ENCODE assay signal across 32 cellular contexts in the genomic region with DNA sequence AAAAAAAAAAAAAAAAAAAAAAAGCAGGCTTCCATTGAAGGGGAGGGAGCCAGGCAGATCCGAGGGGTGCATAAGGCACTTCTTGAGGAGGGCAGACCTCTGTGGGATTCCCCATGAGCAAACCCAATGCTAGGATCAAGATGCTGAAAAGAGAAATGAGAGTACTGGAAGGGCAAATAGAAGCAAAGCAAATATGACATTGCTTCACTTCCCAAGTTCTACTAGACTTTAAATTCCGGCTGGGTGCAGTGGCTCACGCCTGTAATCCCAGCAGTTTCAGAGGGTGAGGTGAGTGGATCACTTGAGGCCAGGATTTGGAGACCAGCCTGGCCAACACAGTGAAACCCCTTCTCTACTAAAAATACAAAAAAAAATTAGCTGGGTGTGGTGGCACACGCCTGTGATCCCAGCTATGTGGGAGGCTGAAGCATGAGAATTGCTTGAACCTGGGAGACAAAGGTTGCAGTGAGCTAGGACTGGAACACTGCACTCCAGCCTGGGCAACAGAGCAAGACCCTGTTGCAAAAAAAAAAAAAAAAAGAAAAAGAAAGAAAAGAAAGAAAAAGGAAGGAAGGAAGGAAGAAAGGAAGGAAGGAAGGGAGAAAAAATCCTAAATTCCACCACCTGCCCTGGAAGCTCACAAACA. TPM values are rescaled to one million over a fixed set of nuclear protein-coding genes. Genes with fewer than 3 reads are reported as not detected.
"Had no signal": no experiment of that assay in that cellular context is flagged by ENCODE, and none has a peak within 500 bp of the region (broad histone marks: within the 10 kb centered on the region; RNA-seq: fewer than 3 reads in every experiment).

No MANE protein-coding gene starts in this region.

- H3K4me3 Mint-ChIP-seq: activated CD4-positive, alpha-beta memory T cell treated with anti-CD3 and anti-CD28 coated beads, Interleukin-2, amount 10 ng/mL, durations not matched to agents 7 days and 5 days; activated CD4-positive, alpha-beta T cell treated with anti-CD3 and anti-CD28 coated beads, Interleukin-2, amount 10 ng/mL, durations not matched to agents 7 days and 5 days; activated naive CD4-positive, alpha-beta T cell treated with anti-CD3 and anti-CD28 coated beads, Interleukin-2, amount 10 ng/mL, durations not matched to agents 7 days and 5 days; activated naive CD8-positive, alpha-beta T cell treated with anti-CD3 and anti-CD28 coated beads, Interleukin-2, amount 10 ng/mL, durations not matched to agents 7 days and 5 days; activated T-cell treated with anti-CD3 and anti-CD28 coated beads, Interleukin-2, amount 50 U/mL, for 24 hours; activated T-cell treated with anti-CD3 and anti-CD28 coated beads, Interleukin-2, amount 50 U/mL, for 72 hours; brain; dendritic cell treated with granulocyte-macrophage colony-stimulating factor and Interleukin-4, amounts not matched to agents 40 ng/mL and 50 ng/mL, for 4 days; endodermal cell; T-helper 17 cell; T-helper 2 cell treated with Interferon-gamma antibody and Interleukin-4, amounts not matched to agents 5 μg/mL and 100 μg/mL, for 36 hours had no signal

- DNase-seq: activated CD4-positive, alpha-beta memory T cell treated with anti-CD3 and anti-CD28 coated beads, Interleukin-2, amount 10 ng/mL, durations not matched to agents 7 days and 5 days; activated CD4-positive, alpha-beta T cell treated with anti-CD3 and anti-CD28 coated beads for 1 hour; activated CD4-positive, alpha-beta T cell treated with anti-CD3 and anti-CD28 coated beads for 4 hours; activated CD4-positive, alpha-beta T cell treated with anti-CD3 and anti-CD28 coated beads, Interleukin-2, amount 10 ng/mL, durations not matched to agents 7 days and 5 days; activated CD4-positive, alpha-beta T cell treated with anti-CD3 and anti-CD28 coated beads, Interleukin-2, amount 50 U/mL, for 4 hours; activated CD8-positive, alpha-beta memory T cell treated with anti-CD3 and anti-CD28 coated beads, Interleukin-2, amount 50 U/mL, for 48 hours; activated gamma-delta T cell; activated naive CD4-positive, alpha-beta T cell; activated naive CD4-positive, alpha-beta T cell treated with anti-CD3 and anti-CD28 coated beads, Interleukin-2, amount 10 ng/mL, durations not matched to agents 7 days and 5 days; activated naive CD8-positive, alpha-beta T cell treated with anti-CD3 and anti-CD28 coated beads, Interleukin-2, amount 10 ng/mL, durations not matched to agents 7 days and 5 days; activated T-cell treated with anti-CD3 and anti-CD28 coated beads for 4 hours; activated T-cell treated with anti-CD3 and anti-CD28 coated beads, Interleukin-2, amount 50 U/mL, for 24 hours; activated T-cell treated with anti-CD3 and anti-CD28 coated beads, Interleukin-2, amount 50 U/mL, for 72 hours; central memory CD4-positive, alpha-beta T cell; cerebellar nuclear complex; dorsolateral prefrontal cortex; effector memory CD4-positive, alpha-beta T cell; endodermal cell; foreskin fibroblast; head of caudate nucleus; T-helper 1 cell; T-helper 17 cell; T1000 had no signal

- H3K27ac ChIP-seq: ascending aorta, breast epithelium, cardiac muscle cell, coronary artery, dorsolateral prefrontal cortex had no signal

- H3K36me3 ChIP-seq: ascending aorta, breast epithelium, cardiac muscle cell had no signal

- H3K27me3 ChIP-seq: ascending aorta, breast epithelium, cardiac muscle cell had no signal

- H3K36me3 Mint-ChIP-seq: activated naive CD4-positive, alpha-beta T cell treated with anti-CD3 and anti-CD28 coated beads, Interleukin-2, amount 10 ng/mL, durations not matched to agents 7 days and 5 days; activated naive CD4-positive, alpha-beta T cell treated with anti-CD3 and anti-CD28 coated beads, Interleukin-2, amount 50 U/mL, for 72 hours; activated naive CD8-positive, alpha-beta T cell treated with anti-CD3 and anti-CD28 coated beads, Interleukin-2, amount 10 ng/mL, durations not matched to agents 7 days and 5 days; brain had no signal

- ATAC-seq: activated naive CD4-positive, alpha-beta T cell treated with anti-CD3 and anti-CD28 coated beads, Interleukin-2, amount 50 U/mL, for 72 hours; activated T-cell treated with anti-CD3 and anti-CD28 coated beads, Interleukin-2, amount 50 U/mL, for 72 hours; esophagus mucosa; T-helper 17 cell had no signal

- H3K9me3 ChIP-seq: ascending aorta, breast epithelium had no signal

- H3K4me1 ChIP-seq: ascending aorta, breast epithelium had no signal

- H3K27ac Mint-ChIP-seq: activated CD4-positive, alpha-beta memory T cell treated with anti-CD3 and anti-CD28 coated beads, Interleukin-2, amount 10 ng/mL, durations not matched to agents 7 days and 5 days; activated CD4-positive, alpha-beta T cell treated with anti-CD3 and anti-CD28 coated beads, Interleukin-2, amount 10 ng/mL, durations not matched to agents 7 days and 5 days; activated naive CD4-positive, alpha-beta T cell treated with anti-CD3 and anti-CD28 coated beads, Interleukin-2, amount 10 ng/mL, durations not matched to agents 7 days and 5 days; activated naive CD4-positive, alpha-beta T cell treated with anti-CD3 and anti-CD28 coated beads, Interleukin-2, amount 50 U/mL, for 72 hours; activated naive CD8-positive, alpha-beta T cell treated with anti-CD3 and anti-CD28 coated beads, Interleukin-2, amount 10 ng/mL, durations not matched to agents 7 days and 5 days; activated T-cell treated with anti-CD3 and anti-CD28 coated beads, Interleukin-2, amount 50 U/mL, for 24 hours; activated T-cell treated with anti-CD3 and anti-CD28 coated beads, Interleukin-2, amount 50 U/mL, for 72 hours; dendritic cell treated with granulocyte-macrophage colony-stimulating factor and Interleukin-4, amounts not matched to agents 40 ng/mL and 50 ng/mL, for 4 days; endodermal cell; T-helper 17 cell; T-helper 2 cell treated with Interferon-gamma antibody and Interleukin-4, amounts not matched to agents 5 μg/mL and 100 μg/mL, for 36 hours had no signal

- H3K9me3 Mint-ChIP-seq: activated CD4-positive, alpha-beta memory T cell treated with anti-CD3 and anti-CD28 coated beads, Interleukin-2, amount 10 ng/mL, durations not matched to agents 7 days and 5 days; activated CD4-positive, alpha-beta T cell treated with anti-CD3 and anti-CD28 coated beads, Interleukin-2, amount 10 ng/mL, durations not matched to agents 7 days and 5 days; activated naive CD4-positive, alpha-beta T cell treated with anti-CD3 and anti-CD28 coated beads, Interleukin-2, amount 10 ng/mL, durations not matched to agents 7 days and 5 days; activated naive CD4-positive, alpha-beta T cell treated with anti-CD3 and anti-CD28 coated beads, Interleukin-2, amount 50 U/mL, for 72 hours; activated naive CD8-positive, alpha-beta T cell treated with anti-CD3 and anti-CD28 coated beads, Interleukin-2, amount 10 ng/mL, durations not matched to agents 7 days and 5 days; activated T-cell treated with anti-CD3 and anti-CD28 coated beads, Interleukin-2, amount 50 U/mL, for 24 hours; activated T-cell treated with anti-CD3 and anti-CD28 coated beads, Interleukin-2, amount 50 U/mL, for 72 hours; brain; dendritic cell treated with granulocyte-macrophage colony-stimulating factor and Interleukin-4, amounts not matched to agents 40 ng/mL and 50 ng/mL, for 4 days; endodermal cell; T-helper 2 cell treated with Interferon-gamma antibody and Interleukin-4, amounts not matched to agents 5 μg/mL and 100 μg/mL, for 36 hours had no signal

- H3K27me3 Mint-ChIP-seq: activated CD4-positive, alpha-beta memory T cell treated with anti-CD3 and anti-CD28 coated beads, Interleukin-2, amount 10 ng/mL, durations not matched to agents 7 days and 5 days; activated naive CD4-positive, alpha-beta T cell treated with anti-CD3 and anti-CD28 coated beads, Interleukin-2, amount 10 ng/mL, durations not matched to agents 7 days and 5 days; activated naive CD8-positive, alpha-beta T cell treated with anti-CD3 and anti-CD28 coated beads, Interleukin-2, amount 10 ng/mL, durations not matched to agents 7 days and 5 days; activated T-cell treated with anti-CD3 and anti-CD28 coated beads, Interleukin-2, amount 50 U/mL, for 24 hours; brain; dendritic cell treated with granulocyte-macrophage colony-stimulating factor and Interleukin-4, amounts not matched to agents 40 ng/mL and 50 ng/mL, for 4 days had no signal

- H3K4me1 Mint-ChIP-seq: activated CD4-positive, alpha-beta memory T cell treated with anti-CD3 and anti-CD28 coated beads, Interleukin-2, amount 10 ng/mL, durations not matched to agents 7 days and 5 days; activated CD4-positive, alpha-beta T cell treated with anti-CD3 and anti-CD28 coated beads, Interleukin-2, amount 10 ng/mL, durations not matched to agents 7 days and 5 days; activated naive CD4-positive, alpha-beta T cell treated with anti-CD3 and anti-CD28 coated beads, Interleukin-2, amount 10 ng/mL, durations not matched to agents 7 days and 5 days; activated naive CD8-positive, alpha-beta T cell treated with anti-CD3 and anti-CD28 coated beads, Interleukin-2, amount 10 ng/mL, durations not matched to agents 7 days and 5 days; T-helper 17 cell had no signal

- H3K4me3 ChIP-seq: ascending aorta, breast epithelium, cardiac muscle cell, coronary artery, dorsolateral prefrontal cortex had no signal

RNA-seq across cellular contexts. Expression of gene PALMD, which starts 23.1 kb away (rescaled TPM):
- total RNA-seq: activated CD4-positive, alpha-beta memory T cell treated with anti-CD3 and anti-CD28 coated beads, Interleukin-2, amount 10 ng/mL, durations not matched to agents 7 days and 5 days; activated CD4-positive, alpha-beta T cell treated with anti-CD3 and anti-CD28 coated beads, Interleukin-2, amount 10 ng/mL, durations not matched to agents 7 days and 5 days; activated naive CD4-positive, alpha-beta T cell treated with anti-CD3 and anti-CD28 coated beads, Interleukin-2, amount 50 U/mL, for 72 hours; activated naive CD8-positive, alpha-beta T cell treated with anti-CD3 and anti-CD28 coated beads, Interleukin-2, amount 10 ng/mL, durations not matched to agents 7 days and 5 days; activated T-cell treated with anti-CD3 and anti-CD28 coated beads, Interleukin-2, amount 50 U/mL, for 72 hours; T-helper 17 cell had no signal
